8 cellular contexts compared by ENCODE assay signal in the genomic region with DNA sequence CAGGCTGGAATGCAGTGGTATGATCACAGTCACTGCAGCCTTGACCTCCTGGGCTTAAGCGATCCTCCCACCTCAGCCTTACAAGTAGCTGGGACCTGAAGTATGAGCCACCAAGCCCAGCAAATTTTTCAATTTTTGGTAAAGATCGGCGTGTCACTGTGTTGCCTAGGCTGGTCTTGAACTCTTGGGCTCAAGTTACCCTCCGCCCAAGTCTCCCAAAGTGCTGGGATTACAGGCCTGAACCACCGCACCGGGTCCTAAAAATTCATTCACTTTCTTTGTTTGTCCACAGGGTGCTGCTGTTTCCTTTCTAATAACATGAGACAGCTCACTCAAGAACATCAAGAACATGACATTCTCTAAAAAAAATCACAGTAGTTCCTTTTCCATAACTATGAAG.
DNase-seq lines count a peak whose midpoint lies in the region; ATAC-seq, FAIRE-seq and TF ChIP-seq lines count a peak whose summit lies in the region.
"Not testable (repeated sequence)": the region's sequence is repeated elsewhere in the genome, so short reads cannot be mapped to it uniquely, and the experiment has no call there.

No MANE protein-coding gene starts in this region.

- FAIRE-seq in astrocyte (lab: Jason Lieb, UNC): not testable (repeated sequence)

- not testable (repeated sequence) for H3K4me1 Mint-ChIP-seq in astrocyte (ENCODE audit: low read depth, unreplicated experiment)

- H3K4me3 ChIP-seq in BE2C (ENCODE audit: low read depth, low read length); Karpas-422 (ENCODE audit: low read length); OCI-LY1 (ENCODE audit: low read depth, low read length, poor library complexity, severe bottlenecking); astrocyte (ENCODE audit: insufficient read depth, low read depth, low read length); right cardiac atrium (ENCODE audit: low read length); testis: not testable (repeated sequence)

- not testable (repeated sequence) for H2AFZ ChIP-seq in Karpas-422 (ENCODE audit: low read length); OCI-LY1 (ENCODE audit: low read length); astrocyte (ENCODE audit: low read depth, low read length)

- not testable (repeated sequence) for H3K79me2 ChIP-seq in Karpas-422 (ENCODE audit: low read length); OCI-LY1 (ENCODE audit: insufficient read depth, low read length); astrocyte (ENCODE audit: insufficient read depth, low read length)

- not testable (repeated sequence) for H3K27ac Mint-ChIP-seq in astrocyte (ENCODE audit: unreplicated experiment)

- 58% methylated on average over 6 of the region's 6 CpGs for WGBS in right cardiac atrium
- 49 to 54% methylated on average over 6 of the region's 6 CpGs for WGBS in testis, 2 donors

- H3F3A ChIP-seq in OCI-LY1 (ENCODE audit: insufficient read depth, low read length): not testable (repeated sequence)

- H3K4me3 Mint-ChIP-seq in astrocyte (ENCODE audit: unreplicated experiment): not testable (repeated sequence)

- DNase-seq in BE2C; astrocyte (ENCODE audit: low read depth): not testable (repeated sequence)
- peak; percentile 10 for DNase-seq in H4 (ENCODE audit: low spot score)
- DNase-seq in Karpas-422: peak; percentile 86
- DNase-seq in SK-N-DZ (ENCODE audit: low spot score): peak; percentile 32
- DNase-seq in right cardiac atrium: peak in 2 of 3 donors; percentile 22 to 47
- DNase-seq in testis: peak; percentile 58

- H3K9ac ChIP-seq in Karpas-422 (ENCODE audit: low read length); OCI-LY1 (ENCODE audit: low read length); astrocyte (ENCODE audit: low read length): not testable (repeated sequence)

- H3K9me3 Mint-ChIP-seq in astrocyte (ENCODE audit: unreplicated experiment): peaks cover 22% of the 10 kb centered on the region

- H3K27me3 ChIP-seq in BE2C; Karpas-422 (ENCODE audit: low read length); OCI-LY1 (ENCODE audit: insufficient read depth, low read length); astrocyte (ENCODE audit: insufficient read depth, low read length); right cardiac atrium (ENCODE audit: control insufficient read depth, insufficient read depth); testis: not testable (repeated sequence)

- not testable (repeated sequence) for H3K36me3 Mint-ChIP-seq in astrocyte (ENCODE audit: low read depth, unreplicated experiment)

- not testable (repeated sequence) for TF ChIP-seq POLR2A in testis (IDR thresholded peaks at IDR 0.05)

- not testable (repeated sequence) for H3K9me2 ChIP-seq in Karpas-422 (replicated peaks; ENCODE audit: insufficient read depth, low read length); OCI-LY1 (ENCODE audit: low read depth, low read length)

- not testable (repeated sequence) for ATAC-seq in right cardiac atrium

- not testable (repeated sequence) for H3K9me3 ChIP-seq in BE2C; Karpas-422 (ENCODE audit: low read length); OCI-LY1 (ENCODE audit: low read length); right cardiac atrium (ENCODE audit: control insufficient read depth, low read length); testis
- H3K9me3 ChIP-seq in astrocyte (ENCODE audit: insufficient read depth, low read depth, low read length): peaks cover 14% of the 10 kb centered on the region

- H3K27me3 Mint-ChIP-seq in astrocyte (ENCODE audit: low read depth, unreplicated experiment): not testable (repeated sequence)

- not testable (repeated sequence) for H3K36me3 ChIP-seq in BE2C; Karpas-422 (ENCODE audit: insufficient read depth, low read length); OCI-LY1 (ENCODE audit: insufficient read depth, low read length); astrocyte (ENCODE audit: insufficient read depth, low read length); testis (ENCODE audit: low read depth, missing control alignments)

- not testable (repeated sequence) for H3K4me1 ChIP-seq in BE2C; Karpas-422 (ENCODE audit: low read length); OCI-LY1 (ENCODE audit: insufficient read depth, low read length, severe bottlenecking); astrocyte (ENCODE audit: insufficient read depth, low read length); right cardiac atrium (ENCODE audit: control insufficient read depth, insufficient read depth, low read length); testis

- H3K27ac ChIP-seq in Karpas-422 (ENCODE audit: low read length); OCI-LY1 (ENCODE audit: low read depth, low read length, poor library complexity, severe bottlenecking); astrocyte (ENCODE audit: low read depth, low read length); right cardiac atrium (ENCODE audit: low read length); testis: not testable (repeated sequence)

- not testable (repeated sequence) for H3K4me2 ChIP-seq in Karpas-422 (ENCODE audit: low read depth, low read length, poor library complexity, severe bottlenecking); OCI-LY1 (ENCODE audit: low read length); astrocyte (ENCODE audit: low read length)

- peak; percentile 14; the same call in 1 of the 2 replicates for TF ChIP-seq CTCF in BE2C (IDR thresholded peaks at IDR 0.05; ENCODE audit: low read depth, low read length)
- TF ChIP-seq CTCF in OCI-LY1 (IDR thresholded peaks at IDR 0.05; ENCODE audit: low read length): peak; percentile 61
- peak; percentile 3 for TF ChIP-seq CTCF in astrocyte (IDR thresholded peaks at IDR 0.05; ENCODE audit: insufficient read depth, low read depth, low read length)
- TF ChIP-seq CTCF in testis (IDR thresholded peaks at IDR 0.05): not testable (repeated sequence)

- H4K20me1 ChIP-seq in Karpas-422 (ENCODE audit: insufficient read depth, low read depth, low read length); OCI-LY1 (ENCODE audit: insufficient read depth, low read length); astrocyte (ENCODE audit: insufficient read depth, low read length): not testable (repeated sequence)

- intact Hi-C loops in right cardiac atrium (cut with DNase I); testis (cut with DNase I; ENCODE audit: low total_unique reads): not testable (repeated sequence)
